1 cellular context compared by ENCODE assay signal in the genomic region with DNA sequence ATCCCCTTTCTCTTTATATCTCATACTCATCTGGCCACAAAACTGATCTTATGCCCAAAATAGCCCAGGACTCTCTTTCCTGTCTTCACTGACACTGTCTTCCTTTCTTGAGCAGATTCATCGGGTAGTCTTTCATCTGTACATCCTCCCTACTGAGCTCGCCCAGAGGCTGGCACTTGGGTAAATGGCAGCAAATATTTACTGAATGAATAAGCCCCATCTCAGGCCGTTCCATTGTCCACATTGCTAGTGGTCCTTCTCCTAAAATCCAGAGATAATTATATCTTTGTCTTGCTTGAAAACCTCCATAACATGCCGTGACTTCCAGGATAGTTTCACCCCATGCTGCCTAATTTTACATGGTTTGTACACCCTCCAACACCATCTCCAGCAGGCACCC.
TF ChIP-seq lines count a peak whose summit lies in the region.

No MANE protein-coding gene starts in this region.

TF ChIP-seq in HepG2, 621 proteins besides CTCF, POLR2A, EP300 and RAD21 (continued from another document):
- TF ChIP-seq, protein P1, sequence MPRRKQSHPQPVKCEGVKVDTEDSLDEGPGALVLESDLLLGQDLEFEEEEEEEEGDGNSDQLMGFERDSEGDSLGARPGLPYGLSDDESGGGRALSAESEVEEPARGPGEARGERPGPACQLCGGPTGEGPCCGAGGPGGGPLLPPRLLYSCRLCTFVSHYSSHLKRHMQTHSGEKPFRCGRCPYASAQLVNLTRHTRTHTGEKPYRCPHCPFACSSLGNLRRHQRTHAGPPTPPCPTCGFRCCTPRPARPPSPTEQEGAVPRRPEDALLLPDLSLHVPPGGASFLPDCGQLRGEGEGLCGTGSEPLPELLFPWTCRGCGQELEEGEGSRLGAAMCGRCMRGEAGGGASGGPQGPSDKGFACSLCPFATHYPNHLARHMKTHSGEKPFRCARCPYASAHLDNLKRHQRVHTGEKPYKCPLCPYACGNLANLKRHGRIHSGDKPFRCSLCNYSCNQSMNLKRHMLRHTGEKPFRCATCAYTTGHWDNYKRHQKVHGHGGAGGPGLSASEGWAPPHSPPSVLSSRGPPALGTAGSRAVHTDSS (CRISPR knock-in tag; conservative IDR thresholded peaks at IDR 0.05), result no peak
- 0 out of 2 replicates have a peak, but pooled peaks have one; percentile 15 for TF ChIP-seq CREM (IDR thresholded peaks at IDR 0.05)
- no peak for TF ChIP-seq CREM (CRISPR knock-in tag; IDR thresholded peaks at IDR 0.05)
- no peak for TF ChIP-seq ZSCAN20 (CRISPR knock-in tag; IDR thresholded peaks at IDR 0.05; ENCODE audit: borderline replicate concordance)
- TF ChIP-seq, protein P2, sequence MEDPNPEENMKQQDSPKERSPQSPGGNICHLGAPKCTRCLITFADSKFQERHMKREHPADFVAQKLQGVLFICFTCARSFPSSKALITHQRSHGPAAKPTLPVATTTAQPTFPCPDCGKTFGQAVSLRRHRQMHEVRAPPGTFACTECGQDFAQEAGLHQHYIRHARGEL (CRISPR knock-in tag; IDR thresholded peaks at IDR 0.05), result no peak
- 0 out of 2 replicates have a peak, but pooled peaks have one; percentile 16 for TF ChIP-seq SOX5 (CRISPR knock-in tag; IDR thresholded peaks at IDR 0.05; ENCODE audit: borderline replicate concordance)
- peak; percentile 88 for TF ChIP-seq FOSL2 (CRISPR knock-in tag; IDR thresholded peaks at IDR 0.05)
- TF ChIP-seq PCBP2 (optimal IDR thresholded peaks at IDR 0.05; ENCODE audit: low read depth, low read length, poor library complexity, severe bottlenecking), result no peak
- TF ChIP-seq, protein P3, sequence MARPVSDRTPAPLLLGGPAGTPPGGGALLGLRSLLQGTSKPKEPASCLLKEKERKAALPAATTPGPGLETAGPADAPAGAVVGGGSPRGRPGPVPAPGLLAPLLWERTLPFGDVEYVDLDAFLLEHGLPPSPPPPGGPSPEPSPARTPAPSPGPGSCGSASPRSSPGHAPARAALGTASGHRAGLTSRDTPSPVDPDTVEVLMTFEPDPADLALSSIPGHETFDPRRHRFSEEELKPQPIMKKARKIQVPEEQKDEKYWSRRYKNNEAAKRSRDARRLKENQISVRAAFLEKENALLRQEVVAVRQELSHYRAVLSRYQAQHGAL (CRISPR knock-in tag; IDR thresholded peaks at IDR 0.05; ENCODE audit: not compliant biosample characterization), result no peak
- TF ChIP-seq ZNF713 (CRISPR knock-in tag; IDR thresholded peaks at IDR 0.05), result no peak
- TF ChIP-seq ZNF274 (CRISPR knock-in tag; IDR thresholded peaks at IDR 0.05), result no peak
- 0 out of 2 replicates have a peak, but pooled peaks have one; percentile 19 for TF ChIP-seq FOXA3 (CRISPR knock-in tag; IDR thresholded peaks at IDR 0.05)
- TF ChIP-seq ZNF644 (CRISPR knock-in tag; IDR thresholded peaks at IDR 0.05; ENCODE audit: low read depth), result peak; percentile 53; the same call in 1 of the 2 replicates
- no peak for TF ChIP-seq ZNF572 (CRISPR knock-in tag; IDR thresholded peaks at IDR 0.05)
- peak; percentile 59 for TF ChIP-seq TCF7 (IDR thresholded peaks at IDR 0.05; ENCODE audit: low read depth)
- TF ChIP-seq ZNF232 (CRISPR knock-in tag; IDR thresholded peaks at IDR 0.05; ENCODE audit: borderline replicate concordance), result no peak
- no peak for TF ChIP-seq EEA1 (CRISPR knock-in tag; IDR thresholded peaks at IDR 0.05; ENCODE audit: borderline replicate concordance)
